In the genomic region with DNA sequence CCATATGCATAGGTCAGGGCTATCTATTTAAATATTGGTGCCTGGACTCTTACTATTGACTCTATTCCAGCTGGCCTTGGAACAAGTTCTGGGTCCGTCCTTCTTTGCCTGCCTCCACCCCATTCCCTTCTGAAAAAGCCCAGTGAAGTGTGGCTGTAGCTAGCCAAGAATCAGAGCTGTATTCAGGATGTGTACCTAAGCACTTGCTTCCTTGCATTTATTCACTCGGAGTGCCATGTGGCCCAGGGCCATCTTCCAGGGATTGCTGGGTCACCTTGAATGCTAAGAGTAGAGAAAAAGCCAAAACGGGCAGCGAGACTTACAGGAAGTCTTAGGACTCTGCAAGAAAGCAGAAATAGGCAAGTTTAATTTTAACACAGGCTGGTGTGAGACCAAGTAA, we compare ENCODE assay signal across 13 cellular contexts. TPM values are rescaled to one million over a fixed set of nuclear protein-coding genes. Genes with fewer than 3 reads are reported as not detected.
A peak's percentile ranks its signal among the peaks of the same experiment; 100 is the strongest.
DNase-seq lines count a peak whose midpoint lies in the region; ATAC-seq and TF ChIP-seq lines count a peak whose summit lies in the region.
"Had no signal": no experiment of that assay in that cellular context is flagged by ENCODE, and none has a peak within 500 bp of the region (broad histone marks: within the 10 kb centered on the region; RNA-seq: fewer than 3 reads in every experiment).

No MANE protein-coding gene starts in this region.

- H3K27ac Mint-ChIP-seq in activated naive CD8-positive, alpha-beta T cell: peak overlapping the region; percentile 77
- no peak overlapping the region for H3K27ac Mint-ChIP-seq in activated naive CD8-positive, alpha-beta T cell treated with anti-CD3 and anti-CD28 coated beads, Interleukin-2, amount 50 U/mL, for 24 hours
- H3K27ac Mint-ChIP-seq: B cell, endodermal cell had no signal

- in situ Hi-C loops in GM23248 (cut with MboI): no loop called here

- TF ChIP-seq POLR2A in breast epithelium (IDR thresholded peaks at IDR 0.05): no peak
- TF ChIP-seq POLR2A in tibial nerve (IDR thresholded peaks at IDR 0.05): no peak

- H4K20me1 ChIP-seq in GM23248 (ENCODE audit: insufficient read depth): no peaks in the 10 kb centered on the region

- TF ChIP-seq CTCF in breast epithelium (IDR thresholded peaks at IDR 0.05) (no peak), lung (IDR thresholded peaks at IDR 0.05; ENCODE audit: control extremely low read depth, extremely low read depth) (no peak), tibial nerve (IDR thresholded peaks at IDR 0.05) (no peak)

- H3K27me3 ChIP-seq in breast epithelium (no peaks in the 10 kb centered on the region), lung (ENCODE audit: control insufficient read depth, insufficient read depth) (no peaks in the 10 kb centered on the region), tibial nerve (no peaks in the 10 kb centered on the region), GM23248 (replicated peaks; ENCODE audit: insufficient read depth) (no peaks in the 10 kb centered on the region)
- H3K27me3 ChIP-seq: tibial artery had no signal

- 21 to 29% methylated on average over 4 of the region's 4 CpGs for WGBS in lung, 2 donors
- WGBS in tibial nerve, 2 donors: 16 to 21% methylated on average over 4 of the region's 4 CpGs
- 59 to 75% methylated on average over 4 of the region's 4 CpGs for WGBS in GM23248 (ENCODE audit: low coverage in 1 of 2, low lambda C conversion rate in 2 of 2, missing lambda C conversion rate in 2 of 2), 2 experiments

- no peak overlapping the region for H2AFZ ChIP-seq in GM23248

- H3K9me3 ChIP-seq in breast epithelium (no peaks in the 10 kb centered on the region), lung (ENCODE audit: control insufficient read depth in 2 of 2, insufficient read depth in 1 of 2, low read length in 1 of 2) (no peaks in the 10 kb centered on the region), tibial nerve (no peaks in the 10 kb centered on the region), GM23248 (ENCODE audit: low read depth) (no peaks in the 10 kb centered on the region)
- H3K9me3 ChIP-seq: adrenal gland, tibial artery had no signal

- H3K27ac ChIP-seq in breast epithelium: peak overlapping the region; percentile 68 to 89
- H3K27ac ChIP-seq in lung (ENCODE audit: low read depth in 1 of 2, low read length in 1 of 2): no peak overlapping the region
- peak overlapping the region in 3 of 4 donors; percentile 86 to 93 (median 89) for H3K27ac ChIP-seq in tibial nerve
- no peak overlapping the region for H3K27ac ChIP-seq in GM23248
- H3K27ac ChIP-seq: tibial artery had no signal

- H3K36me3 ChIP-seq in breast epithelium: no peaks in the 10 kb centered on the region
- no peaks in the 10 kb centered on the region for H3K36me3 ChIP-seq in lung (ENCODE audit: control insufficient read depth in 2 of 2, insufficient read depth in 2 of 2, low read length in 2 of 2)
- no peaks in the 10 kb centered on the region for H3K36me3 ChIP-seq in tibial nerve
- H3K36me3 ChIP-seq in GM23248 (ENCODE audit: low read depth): no peaks in the 10 kb centered on the region
- H3K36me3 ChIP-seq: adrenal gland, tibial artery had no signal

- peaks cover 12% of the 10 kb centered on the region for H3F3A ChIP-seq in GM23248 (ENCODE audit: insufficient read depth)

- no peaks in the 10 kb centered on the region for H3K27me3 Mint-ChIP-seq in activated naive CD8-positive, alpha-beta T cell
- no peaks in the 10 kb centered on the region for H3K27me3 Mint-ChIP-seq in activated naive CD8-positive, alpha-beta T cell treated with anti-CD3 and anti-CD28 coated beads, Interleukin-2, amount 50 U/mL, for 24 hours

- H3K36me3 Mint-ChIP-seq in activated naive CD8-positive, alpha-beta T cell: no peaks in the 10 kb centered on the region
- no peaks in the 10 kb centered on the region for H3K36me3 Mint-ChIP-seq in activated naive CD8-positive, alpha-beta T cell treated with anti-CD3 and anti-CD28 coated beads, Interleukin-2, amount 50 U/mL, for 24 hours (ENCODE audit: low read depth)

- H3K9ac ChIP-seq in GM23248: no peak overlapping the region

- TF ChIP-seq EP300 in tibial nerve (IDR thresholded peaks at IDR 0.05): peak in 1 of 2 donors; percentile 27

- DNase-seq in activated naive CD8-positive, alpha-beta T cell treated with anti-CD3 and anti-CD28 coated beads, Interleukin-2, amount 50 U/mL, for 24 hours: no peak
- peak in 1 of 2 donors; percentile 44 for DNase-seq in breast epithelium (ENCODE audit: low spot score in 2 of 2)
- DNase-seq in lung (ENCODE audit: low spot score): peak; percentile 44
- no peak for DNase-seq in tibial nerve (ENCODE audit: low spot score in 2 of 2)
- DNase-seq in glomerular visceral epithelial cell (ENCODE audit: extremely low spot score): no peak
- no peak for DNase-seq in GM23248
- DNase-seq: endodermal cell, NCI-H1417 had no signal

- no peak overlapping the region for H3K4me2 ChIP-seq in GM23248 (ENCODE audit: unreplicated experiment)

- peaks cover 76% of the 10 kb centered on the region for H3K4me1 Mint-ChIP-seq in activated naive CD8-positive, alpha-beta T cell (ENCODE audit: low read depth)
- peaks cover 75% of the 10 kb centered on the region for H3K4me1 Mint-ChIP-seq in activated naive CD8-positive, alpha-beta T cell treated with anti-CD3 and anti-CD28 coated beads, Interleukin-2, amount 50 U/mL, for 24 hours

- no peaks in the 10 kb centered on the region for H3K9me2 ChIP-seq in GM23248 (ENCODE audit: insufficient read depth)

- H3K9me3 Mint-ChIP-seq in activated naive CD8-positive, alpha-beta T cell (ENCODE audit: low read depth): no peaks in the 10 kb centered on the region
- H3K9me3 Mint-ChIP-seq in activated naive CD8-positive, alpha-beta T cell treated with anti-CD3 and anti-CD28 coated beads, Interleukin-2, amount 50 U/mL, for 24 hours: no peaks in the 10 kb centered on the region
- H3K9me3 Mint-ChIP-seq: endodermal cell had no signal

- ATAC-seq in activated naive CD8-positive, alpha-beta T cell treated with anti-CD3 and anti-CD28 coated beads, Interleukin-2, amount 50 U/mL, for 24 hours: no peak
- ATAC-seq in lung (ENCODE audit: insufficient read depth, low FRiP score) (no peak), HG03439 (IDR thresholded peaks at IDR 0.05; ENCODE audit: unreplicated experiment) (no peak)

- H3K4me1 ChIP-seq in breast epithelium (no peaks in the 10 kb centered on the region), lung (ENCODE audit: control insufficient read depth in 2 of 2, insufficient read depth in 2 of 2, low read length in 2 of 2) (peaks cover 6 to 13% of the 10 kb centered on the region in 2 donors), tibial nerve (peaks cover 0 to 61% (median 12%) of the 10 kb centered on the region in 4 donors), GM23248 (ENCODE audit: insufficient read depth) (0 out of 2 replicates have a peak, but pooled peaks cover 11% of the 10 kb centered on the region)

- intact Hi-C loops in breast epithelium (cut with DNase I; ENCODE audit: low total_unique reads): no loop called here

- H3K79me2 ChIP-seq in GM23248 (ENCODE audit: insufficient read depth): peaks cover 46% of the 10 kb centered on the region

- H3K4me3 Mint-ChIP-seq in activated naive CD8-positive, alpha-beta T cell: peak overlapping the region; percentile 44
- H3K4me3 Mint-ChIP-seq in activated naive CD8-positive, alpha-beta T cell treated with anti-CD3 and anti-CD28 coated beads, Interleukin-2, amount 50 U/mL, for 24 hours: no peak overlapping the region
- H3K4me3 Mint-ChIP-seq: B cell, endodermal cell had no signal

- H3K4me3 ChIP-seq in breast epithelium: peak overlapping the region in 1 of 3 donors; percentile 77
- H3K4me3 ChIP-seq in lung: no peak overlapping the region
- H3K4me3 ChIP-seq in tibial nerve: peak overlapping the region; percentile 23 to 91 (median 68)
- no peak overlapping the region for H3K4me3 ChIP-seq in GM23248
- H3K4me3 ChIP-seq: adrenal gland, tibial artery had no signal

RNA-seq across cellular contexts. Expression of a gene that starts 4.0 kb away (rescaled TPM):
- total RNA-seq in breast epithelium: 10 to 100 TPM; 45.9 to 99.5 (median 93.1) TPM
- 100 to 1,000 TPM in 1 of 2 donors, 10 to 100 TPM in 1; 84.7 to 105 TPM for total RNA-seq in lung
- polyA plus RNA-seq in lung: 10 to 100 TPM; 13.2 to 19.1 TPM
- total RNA-seq in tibial nerve: 100 to 1,000 TPM; 254 to 586 (median 471) TPM
- 45.4 and 47.7 TPM in 2 replicates for total RNA-seq in GM23248 (2014; rRNA removed; shearing (Covaris generic))
- polyA plus RNA-seq in GM23248 (2016; fragmentation: Nextera tagmentation; extraction: Ambion mirVana): 18.9 and 20.3 TPM in 2 replicates

Comparison
In these comparisons a context has a peak if more than half of its experiments do, and no peak if none do; other contexts are left out.
1. H3K27ac ChIP-seq: peak in breast epithelium (2 of 2) and tibial nerve (3 of 4); none in lung (0 of 2) and GM23248 (single experiment).
2. H3K4me3 ChIP-seq: peak in tibial nerve (4 of 4); none in lung (single experiment) and GM23248 (single experiment).